13 cellular contexts compared by ENCODE assay signal in genomic region chr2:36463365-36463764, GRCh38.
"Had no signal": no experiment of that assay in that cellular context is flagged by ENCODE, and none has a peak within 500 bp of the region (broad histone marks: within the 10 kb centered on the region; RNA-seq: fewer than 3 reads in every experiment).

No MANE protein-coding gene starts in this region.

- H3K27ac Mint-ChIP-seq: activated naive CD4-positive, alpha-beta T cell treated with anti-CD3 and anti-CD28 coated beads, Interleukin-2, amount 50 U/mL, for 72 hours; nephron; T-helper 1 cell treated with Interleukin-12 subunit alpha and Interleukin-12 subunit beta and Interleukin-4 antibody, amounts not matched to agents 30 μg/mL and 1 μg/mL, for 36 hours had no signal

- H3K9me3 Mint-ChIP-seq: activated naive CD4-positive, alpha-beta T cell treated with anti-CD3 and anti-CD28 coated beads, Interleukin-2, amount 50 U/mL, for 72 hours; nephron; T-helper 1 cell treated with Interleukin-12 subunit alpha and Interleukin-12 subunit beta and Interleukin-4 antibody, amounts not matched to agents 30 μg/mL and 1 μg/mL, for 36 hours had no signal

- H3K4me1 Mint-ChIP-seq: nephron had no signal

- DNase-seq: activated CD4-positive, CD25-positive, alpha-beta regulatory T cell; amniotic stem cell; left ventricle myocardium superior; mesendoderm; occipital lobe; stimulated activated CD4-positive, alpha-beta T cell treated with anti-CD3 and anti-CD28 coated beads, Interleukin-2, amount 100 ng/mL, for 24 hours; stimulated activated naive CD4-positive, alpha-beta T cell; upper lobe of right lung had no signal

- H3K27me3 ChIP-seq: suprapubic skin, upper lobe of right lung had no signal

- H3K4me3 Mint-ChIP-seq: nephron; T-helper 1 cell treated with Interleukin-12 subunit alpha and Interleukin-12 subunit beta and Interleukin-4 antibody, amounts not matched to agents 30 μg/mL and 1 μg/mL, for 36 hours had no signal

- ATAC-seq: activated naive CD4-positive, alpha-beta T cell treated with anti-CD3 and anti-CD28 coated beads, Interleukin-2, amount 50 U/mL, for 72 hours; left ventricle myocardium superior; sciatic nerve; upper lobe of right lung had no signal

- H3K27ac ChIP-seq: suprapubic skin, upper lobe of right lung had no signal

- H3K36me3 Mint-ChIP-seq: activated naive CD4-positive, alpha-beta T cell treated with anti-CD3 and anti-CD28 coated beads, Interleukin-2, amount 50 U/mL, for 72 hours had no signal

- H3K4me3 ChIP-seq: suprapubic skin, upper lobe of right lung had no signal

- H3K9me3 ChIP-seq: suprapubic skin, upper lobe of right lung had no signal
